ENCODE assay signal across 9 cellular contexts in the genomic region with DNA sequence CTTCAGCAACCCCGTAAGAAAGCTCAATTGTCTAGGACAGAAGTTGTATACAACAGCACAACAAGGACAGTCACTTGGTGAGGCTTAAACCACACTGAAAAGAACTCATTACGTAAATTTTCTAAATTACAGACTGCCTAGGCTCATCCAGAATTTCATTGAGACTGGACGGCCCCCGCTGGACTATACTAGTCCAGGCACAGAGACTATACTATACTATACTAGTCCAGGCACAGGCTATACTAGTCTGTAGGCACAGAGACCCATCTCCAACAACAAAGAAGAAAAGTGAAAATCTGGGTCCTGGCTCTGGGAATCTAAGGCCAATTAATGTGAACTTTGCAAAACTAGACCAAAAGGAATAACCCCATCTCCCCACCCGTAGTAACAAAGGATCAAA. TPM values are rescaled to one million over a fixed set of nuclear protein-coding genes. Genes with fewer than 3 reads are reported as not detected.
DNase-seq lines count a peak whose midpoint lies in the region; ATAC-seq and TF ChIP-seq lines count a peak whose summit lies in the region.
"Had no signal": no experiment of that assay in that cellular context is flagged by ENCODE, and none has a peak within 500 bp of the region (broad histone marks: within the 10 kb centered on the region; RNA-seq: fewer than 3 reads in every experiment).

No MANE protein-coding gene starts in this region.

- no peak for ATAC-seq in CD4-positive, CD25-positive, alpha-beta regulatory T cell (ENCODE audit: low read depth in 2 of 2)
- no peak for ATAC-seq in effector memory CD8-positive, alpha-beta T cell (replicated peaks)
- ATAC-seq in HG03159 (IDR thresholded peaks at IDR 0.05; ENCODE audit: unreplicated experiment) (no peak), HG02970 (IDR thresholded peaks at IDR 0.05; ENCODE audit: low FRiP score, unreplicated experiment) (no peak)

- TF ChIP-seq CTCF in neural crest cell (conservative IDR thresholded peaks at IDR 0.05): no peak

- peak overlapping the region; percentile 71 for H3K27ac ChIP-seq in CD4-positive, CD25-positive, alpha-beta regulatory T cell (ENCODE audit: insufficient read depth, low read length, poor library complexity, severe bottlenecking)

- peak overlapping the region; percentile 95 to 98 (median 95) for H3K27ac Mint-ChIP-seq in CD4-positive, CD25-positive, alpha-beta regulatory T cell
- H3K27ac Mint-ChIP-seq in effector memory CD8-positive, alpha-beta T cell: peak overlapping the region; percentile 89 to 95
- H3K27ac Mint-ChIP-seq in neural crest cell (ENCODE audit: unreplicated experiment): peak overlapping the region; percentile 95

- H3K4me3 Mint-ChIP-seq in CD4-positive, CD25-positive, alpha-beta regulatory T cell: peak overlapping the region; percentile 90 to 97 (median 96)
- peak overlapping the region; percentile 88 to 95 for H3K4me3 Mint-ChIP-seq in effector memory CD8-positive, alpha-beta T cell
- peak overlapping the region; percentile 96 for H3K4me3 Mint-ChIP-seq in neural crest cell

- peaks cover 31 to 41% of the 10 kb centered on the region in 2 experiments for H3K9me3 ChIP-seq in CD4-positive, CD25-positive, alpha-beta regulatory T cell (ENCODE audit: control insufficient read depth in 2 of 2, low read length in 2 of 2)

- H3K4me1 Mint-ChIP-seq in CD4-positive, CD25-positive, alpha-beta regulatory T cell: peaks cover 12 to 39% (median 20%) of the 10 kb centered on the region in 4 donors
- H3K4me1 Mint-ChIP-seq in effector memory CD8-positive, alpha-beta T cell (ENCODE audit: low read depth in 2 of 2): peaks cover 17 to 21% of the 10 kb centered on the region in 2 donors
- peaks cover 35% of the 10 kb centered on the region for H3K4me1 Mint-ChIP-seq in neural crest cell

- peak overlapping the region; percentile 78 for H3K4me3 ChIP-seq in CD4-positive, CD25-positive, alpha-beta regulatory T cell (ENCODE audit: low read depth, low read length)

- H3K27me3 Mint-ChIP-seq in CD4-positive, CD25-positive, alpha-beta regulatory T cell: no peaks in the 10 kb centered on the region
- H3K27me3 Mint-ChIP-seq in effector memory CD8-positive, alpha-beta T cell: no peaks in the 10 kb centered on the region
- no peaks in the 10 kb centered on the region for H3K27me3 Mint-ChIP-seq in neural crest cell (ENCODE audit: low read depth)

- no peak for DNase-seq in CD4-positive, CD25-positive, alpha-beta regulatory T cell
- peak; percentile 37 for DNase-seq in MV-4-11 (lab: John Stamatoyannopoulos, UW)
- DNase-seq in effector memory CD8-positive, alpha-beta T cell: no peak
- DNase-seq in neural crest cell (ENCODE audit: low read depth, low spot score): no peak
- no peak for DNase-seq in LoVo (ENCODE audit: low spot score)
- DNase-seq in T1000 (lab: John Stamatoyannopoulos, UW): no peak

- peaks cover 0 to 44% (median 23%) of the 10 kb centered on the region in 7 donors for H3K9me3 Mint-ChIP-seq in CD4-positive, CD25-positive, alpha-beta regulatory T cell
- peaks cover 0 to 1% of the 10 kb centered on the region in 2 donors for H3K9me3 Mint-ChIP-seq in effector memory CD8-positive, alpha-beta T cell
- H3K9me3 Mint-ChIP-seq in neural crest cell: peaks cover 3% of the 10 kb centered on the region

- H3K36me3 Mint-ChIP-seq in CD4-positive, CD25-positive, alpha-beta regulatory T cell: peaks cover 44% of the 10 kb centered on the region
- peaks cover 16% of the 10 kb centered on the region for H3K36me3 Mint-ChIP-seq in effector memory CD8-positive, alpha-beta T cell (ENCODE audit: insufficient read depth)
- peaks cover 40% of the 10 kb centered on the region for H3K36me3 Mint-ChIP-seq in neural crest cell (ENCODE audit: low read depth)

- peaks cover 22% of the 10 kb centered on the region for H3K4me1 ChIP-seq in CD4-positive, CD25-positive, alpha-beta regulatory T cell (ENCODE audit: control insufficient read depth, insufficient read depth, low read length, poor library complexity, severe bottlenecking)

- no peaks in the 10 kb centered on the region for H3K27me3 ChIP-seq in CD4-positive, CD25-positive, alpha-beta regulatory T cell (ENCODE audit: control insufficient read depth, insufficient read depth, low read length)

- peaks cover 32% of the 10 kb centered on the region for H3K36me3 ChIP-seq in CD4-positive, CD25-positive, alpha-beta regulatory T cell (ENCODE audit: control insufficient read depth, insufficient read depth, low read length)

RNA-seq across cellular contexts. Expression of a gene that starts 0.7 kb away (rescaled TPM):
- total RNA-seq in CD4-positive, CD25-positive, alpha-beta regulatory T cell: 5.1 TPM
- polyA plus RNA-seq in CD4-positive, CD25-positive, alpha-beta regulatory T cell: 10 to 100 TPM; 10.6 to 25.1 (median 18.7) TPM
- 12.0 and 13.8 TPM in 2 replicates for total RNA-seq in neural crest cell

RNA-seq across cellular contexts. Expression of a gene that starts 38.8 kb away (rescaled TPM):
- 5.0 TPM for total RNA-seq in CD4-positive, CD25-positive, alpha-beta regulatory T cell
- polyA plus RNA-seq in CD4-positive, CD25-positive, alpha-beta regulatory T cell: 1 to 10 TPM; 1.7 to 2.8 (median 2.3) TPM
- total RNA-seq in neural crest cell: 8.0 and 8.2 TPM in 2 replicates

RNA-seq across cellular contexts. Expression of a gene that starts 51.7 kb away (rescaled TPM):
- not detected for total RNA-seq in CD4-positive, CD25-positive, alpha-beta regulatory T cell
- polyA plus RNA-seq in CD4-positive, CD25-positive, alpha-beta regulatory T cell: not detected
- not detected in 2 replicates for total RNA-seq in neural crest cell
- total RNA-seq: omental fat pad had no signal
